Comparison of ENCODE assay signal across 17 cellular contexts in genomic region chr11:45578286-45578685, GRCh38.
DNase-seq lines count a peak whose midpoint lies in the region; ATAC-seq and TF ChIP-seq lines count a peak whose summit lies in the region.
"Had no signal": no experiment of that assay in that cellular context is flagged by ENCODE, and none has a peak within 500 bp of the region (broad histone marks: within the 10 kb centered on the region; RNA-seq: fewer than 3 reads in every experiment).

No MANE protein-coding gene starts in this region.

- H2AK5ac ChIP-seq in trophoblast cell (ENCODE audit: low read length), result no peak overlapping the region

- no peak for TF ChIP-seq POLR2A in HCT116 (IDR thresholded peaks at IDR 0.05; ENCODE audit: borderline replicate concordance, extremely low read depth, insufficient read depth, insufficient read length)

- no peak overlapping the region for H2BK12ac ChIP-seq in trophoblast cell (ENCODE audit: low read length)

- H3K23ac ChIP-seq in trophoblast cell (ENCODE audit: low read length), result peak overlapping the region; percentile 58

- no peak overlapping the region for H3K14ac ChIP-seq in trophoblast cell (ENCODE audit: low read length)

- no peaks in the 10 kb centered on the region for H3K9me2 ChIP-seq in HCT116 (ENCODE audit: insufficient read depth)

- H3K9ac ChIP-seq in HCT116 (ENCODE audit: low read length) (no peak overlapping the region), trophoblast cell (ENCODE audit: low read length) (no peak overlapping the region)

- ATAC-seq in HCT116, result peak; percentile 67; the same call in 1 of the 2 replicates

- CTCF ChIA-PET in HCT116 (lab: Charles Lee), result no interaction called here

- POLR2A ChIA-PET in HCT116 (lab: Charles Lee), result no interaction called here

- WGBS in trophoblast cell (ENCODE audit: extremely low coverage, insufficient coverage, insufficient read length), result no CpG with 5 or more reads among the region's 3 CpGs

- no peak overlapping the region for H2BK120ac ChIP-seq in trophoblast cell (ENCODE audit: insufficient read depth, low read length, poor library complexity)

- no peak overlapping the region for H3K4me3 ChIP-seq in HCT116 (replicated peaks in 1 of 2; ENCODE audit: low read depth in 1 of 2, low read length in 2 of 2)
- H3K4me3 ChIP-seq in trophoblast cell (ENCODE audit: low read depth, low read length), result no peak overlapping the region

- H3K27me3 ChIP-seq in HCT116 (ENCODE audit: insufficient read depth, low read length) (peaks cover 64% of the 10 kb centered on the region), trophoblast cell (ENCODE audit: insufficient read depth, low read length) (no peaks in the 10 kb centered on the region)

- H3K79me1 ChIP-seq in trophoblast cell (ENCODE audit: low read length), result no peaks in the 10 kb centered on the region

- no peaks in the 10 kb centered on the region for H4K20me1 ChIP-seq in HCT116 (ENCODE audit: insufficient read depth)

- H3K18ac ChIP-seq in trophoblast cell (ENCODE audit: low read length), result no peak overlapping the region

- TF ChIP-seq RAD21 in HCT116 (IDR thresholded peaks at IDR 0.05; ENCODE audit: low read depth), result no peak

- no peak overlapping the region for H4K12ac ChIP-seq in trophoblast cell (ENCODE audit: low read depth, low read length)

- H3K9me3 ChIP-seq in HCT116 (ENCODE audit: control insufficient read depth in 1 of 2, insufficient read depth in 1 of 2, low read depth in 1 of 2, low read length in 2 of 2), result no peaks in the 10 kb centered on the region
- peaks cover 1% of the 10 kb centered on the region for H3K9me3 ChIP-seq in trophoblast cell (ENCODE audit: insufficient read depth, low read depth, low read length)
- H3K9me3 ChIP-seq: Caco-2 had no signal

- DNase-seq in NCI-H146 (lab: John Stamatoyannopoulos, UW), result peak; percentile 33
- DNase-seq in NCI-H146 treated with DMSO at 0.1 percent for 48 hours (lab: John Stamatoyannopoulos, UW; ENCODE audit: unreplicated experiment), result no peak
- no peak for DNase-seq in HCT116 (ENCODE audit: low read depth, low spot score)
- DNase-seq in SK-MEL-5 (ENCODE audit: low read depth, low spot score), result peak; percentile 15
- no peak for DNase-seq in trophoblast cell
- no peak for DNase-seq in epidermal melanocyte (ENCODE audit: insufficient read length, low spot score)
- no peak for DNase-seq in NCI-H1930 (lab: John Stamatoyannopoulos, UW)
- no peak for DNase-seq in AG08396 (ENCODE audit: low spot score)
- DNase-seq: 8988T, Caco-2, DMS53, HCEC 1CT, NCI-H1694, NCI-H774, SIG-M5, SW 1271 had no signal

- H4K8ac ChIP-seq in trophoblast cell (ENCODE audit: low read depth, low read length), result no peak overlapping the region

- H3K36me3 ChIP-seq in HCT116 (ENCODE audit: control insufficient read depth in 1 of 2, insufficient read depth in 2 of 2, low read length in 2 of 2), result no peaks in the 10 kb centered on the region
- H3K36me3 ChIP-seq in trophoblast cell (ENCODE audit: control insufficient read depth in 1 of 2, insufficient read depth in 2 of 2, low read length in 2 of 2), result no peaks in the 10 kb centered on the region

- in situ Hi-C loops in SK-MEL-5 (cut with HindIII; ENCODE audit: low pct_unique_long_range_greater_than_20kb, low sequenced_read_pairs), result no loop called here

- H2BK5ac ChIP-seq in trophoblast cell (ENCODE audit: low read depth, low read length, poor library complexity), result no peak overlapping the region

- H3K4me2 ChIP-seq in HCT116 (ENCODE audit: low read length), result no peak overlapping the region
- no peak overlapping the region for H3K4me2 ChIP-seq in trophoblast cell (ENCODE audit: low read length)

- no peak for TF ChIP-seq CTCF in HCT116 (IDR thresholded peaks at IDR 0.05 in 2 of 3, conservative IDR thresholded peaks at IDR 0.05 in 1 of 3; ENCODE audit: borderline replicate concordance in 1 of 3, insufficient read depth in 1 of 3, low read depth in 2 of 3, low read length in 2 of 3)

- RAD21 ChIA-PET in HCT116 (lab: Charles Lee; ENCODE audit: low non-redundant PET in 1 of 2, low total read pairs in 2 of 2, uncharacterized antibody in 2 of 2, unreplicated experiment in 2 of 2), result no interaction called here

- no TSS peak for BruUV-seq in HCT116 (replicated peaks; lab: Mats Ljungman, UMichigan)

- no peak overlapping the region for H4K91ac ChIP-seq in trophoblast cell (ENCODE audit: low read depth, low read length)

- H2AFZ ChIP-seq in HCT116 (ENCODE audit: low read depth, low read length, poor library complexity, severe bottlenecking), result no peak overlapping the region
- H2AFZ ChIP-seq in trophoblast cell (ENCODE audit: insufficient read depth, low read length, poor library complexity), result no peak overlapping the region

- H3K27ac ChIP-seq in HCT116 (ENCODE audit: low read depth, low read length) (no peak overlapping the region), trophoblast cell (ENCODE audit: low read depth, low read length) (no peak overlapping the region)
- H3K27ac ChIP-seq: C4-2B had no signal

- H3K4ac ChIP-seq in trophoblast cell (ENCODE audit: low read depth, low read length), result no peak overlapping the region

- H3K4me1 ChIP-seq in HCT116 (ENCODE audit: control insufficient read depth in 1 of 2, insufficient read depth in 2 of 2, low read length in 2 of 2) (peaks cover 2 to 6% of the 10 kb centered on the region in 2 experiments; a peak in 3 of 4 replicates), trophoblast cell (ENCODE audit: control insufficient read depth in 1 of 2, insufficient read depth in 2 of 2, low read length in 2 of 2) (no peaks in the 10 kb centered on the region)
- H3K4me1 ChIP-seq: Caco-2 had no signal

- no peaks in the 10 kb centered on the region for H3K79me2 ChIP-seq in HCT116 (ENCODE audit: insufficient read depth, low read length)
- H3K79me2 ChIP-seq in trophoblast cell (ENCODE audit: control insufficient read depth, insufficient read depth, low read length, poor library complexity), result no peaks in the 10 kb centered on the region

- intact Hi-C loops in HCT116 (cut with micrococcal nuclease), result no loop called here

TF ChIP-seq in HCT116, 20 proteins besides CTCF, POLR2A, EP300 and RAD21:
- TF ChIP-seq ZFX (IDR thresholded peaks at IDR 0.05), result no peak
- no peak for TF ChIP-seq TCF7L2 (IDR thresholded peaks at IDR 0.05; ENCODE audit: borderline replicate concordance, extremely low read depth, insufficient read depth, insufficient read length)
- TF ChIP-seq JUND (IDR thresholded peaks at IDR 0.05), result no peak
- TF ChIP-seq SIN3A (IDR thresholded peaks at IDR 0.05; ENCODE audit: low read depth), result no peak
- TF ChIP-seq EGR1 (IDR thresholded peaks at IDR 0.05; ENCODE audit: low read depth), result no peak
- TF ChIP-seq CBX3 (IDR thresholded peaks at IDR 0.05; ENCODE audit: low read depth), result no peak
- TF ChIP-seq POLR2AphosphoS5 (IDR thresholded peaks at IDR 0.05; ENCODE audit: low read depth, low read length), result no peak
- TF ChIP-seq, protein P1, sequence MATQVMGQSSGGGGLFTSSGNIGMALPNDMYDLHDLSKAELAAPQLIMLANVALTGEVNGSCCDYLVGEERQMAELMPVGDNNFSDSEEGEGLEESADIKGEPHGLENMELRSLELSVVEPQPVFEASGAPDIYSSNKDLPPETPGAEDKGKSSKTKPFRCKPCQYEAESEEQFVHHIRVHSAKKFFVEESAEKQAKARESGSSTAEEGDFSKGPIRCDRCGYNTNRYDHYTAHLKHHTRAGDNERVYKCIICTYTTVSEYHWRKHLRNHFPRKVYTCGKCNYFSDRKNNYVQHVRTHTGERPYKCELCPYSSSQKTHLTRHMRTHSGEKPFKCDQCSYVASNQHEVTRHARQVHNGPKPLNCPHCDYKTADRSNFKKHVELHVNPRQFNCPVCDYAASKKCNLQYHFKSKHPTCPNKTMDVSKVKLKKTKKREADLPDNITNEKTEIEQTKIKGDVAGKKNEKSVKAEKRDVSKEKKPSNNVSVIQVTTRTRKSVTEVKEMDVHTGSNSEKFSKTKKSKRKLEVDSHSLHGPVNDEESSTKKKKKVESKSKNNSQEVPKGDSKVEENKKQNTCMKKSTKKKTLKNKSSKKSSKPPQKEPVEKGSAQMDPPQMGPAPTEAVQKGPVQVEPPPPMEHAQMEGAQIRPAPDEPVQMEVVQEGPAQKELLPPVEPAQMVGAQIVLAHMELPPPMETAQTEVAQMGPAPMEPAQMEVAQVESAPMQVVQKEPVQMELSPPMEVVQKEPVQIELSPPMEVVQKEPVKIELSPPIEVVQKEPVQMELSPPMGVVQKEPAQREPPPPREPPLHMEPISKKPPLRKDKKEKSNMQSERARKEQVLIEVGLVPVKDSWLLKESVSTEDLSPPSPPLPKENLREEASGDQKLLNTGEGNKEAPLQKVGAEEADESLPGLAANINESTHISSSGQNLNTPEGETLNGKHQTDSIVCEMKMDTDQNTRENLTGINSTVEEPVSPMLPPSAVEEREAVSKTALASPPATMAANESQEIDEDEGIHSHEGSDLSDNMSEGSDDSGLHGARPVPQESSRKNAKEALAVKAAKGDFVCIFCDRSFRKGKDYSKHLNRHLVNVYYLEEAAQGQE (IDR thresholded peaks at IDR 0.05; ENCODE audit: low read depth), result no peak
- TF ChIP-seq EZH2 (IDR thresholded peaks at IDR 0.05), result no peak
- TF ChIP-seq ELF1 (IDR thresholded peaks at IDR 0.05; ENCODE audit: borderline replicate concordance, low read depth), result no peak

Comparison
In these comparisons a context has a peak if more than half of its experiments do, and no peak if none do; other contexts are left out.
1. DNase-seq: peak in NCI-H146 (single experiment) and SK-MEL-5 (single experiment); none in NCI-H146 treated with DMSO at 0.1 percent for 48 hours (single experiment), HCT116 (single experiment), trophoblast cell (0 of 2), epidermal melanocyte (single experiment), NCI-H1930 (0 of 2) and AG08396 (single experiment).